In genomic region chr12:98417303-98417702, GRCh38 we compare ENCODE assay signal across 1 cellular context.
TF ChIP-seq lines count a peak whose summit lies in the region.

No MANE protein-coding gene starts in this region.

TF ChIP-seq in IMR-90, 13 proteins besides CTCF, POLR2A, EP300 and RAD21 (continued from another document):
- TF ChIP-seq, protein P1, sequence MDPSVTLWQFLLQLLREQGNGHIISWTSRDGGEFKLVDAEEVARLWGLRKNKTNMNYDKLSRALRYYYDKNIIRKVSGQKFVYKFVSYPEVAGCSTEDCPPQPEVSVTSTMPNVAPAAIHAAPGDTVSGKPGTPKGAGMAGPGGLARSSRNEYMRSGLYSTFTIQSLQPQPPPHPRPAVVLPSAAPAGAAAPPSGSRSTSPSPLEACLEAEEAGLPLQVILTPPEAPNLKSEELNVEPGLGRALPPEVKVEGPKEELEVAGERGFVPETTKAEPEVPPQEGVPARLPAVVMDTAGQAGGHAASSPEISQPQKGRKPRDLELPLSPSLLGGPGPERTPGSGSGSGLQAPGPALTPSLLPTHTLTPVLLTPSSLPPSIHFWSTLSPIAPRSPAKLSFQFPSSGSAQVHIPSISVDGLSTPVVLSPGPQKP (IDR thresholded peaks at IDR 0.05; ENCODE audit: borderline replicate concordance, low read depth, low read length), result no peak
- TF ChIP-seq SMC3 (IDR thresholded peaks at IDR 0.05; ENCODE audit: low read depth, low read length) (no peak), MAFK (IDR thresholded peaks at IDR 0.05; ENCODE audit: low read depth, low read length) (no peak), NFE2L2 (IDR thresholded peaks at IDR 0.05; ENCODE audit: low read depth, low read length) (no peak), MAZ (IDR thresholded peaks at IDR 0.05; ENCODE audit: borderline replicate concordance, low read depth, low read length) (no peak)
- TF ChIP-seq, protein P2, sequence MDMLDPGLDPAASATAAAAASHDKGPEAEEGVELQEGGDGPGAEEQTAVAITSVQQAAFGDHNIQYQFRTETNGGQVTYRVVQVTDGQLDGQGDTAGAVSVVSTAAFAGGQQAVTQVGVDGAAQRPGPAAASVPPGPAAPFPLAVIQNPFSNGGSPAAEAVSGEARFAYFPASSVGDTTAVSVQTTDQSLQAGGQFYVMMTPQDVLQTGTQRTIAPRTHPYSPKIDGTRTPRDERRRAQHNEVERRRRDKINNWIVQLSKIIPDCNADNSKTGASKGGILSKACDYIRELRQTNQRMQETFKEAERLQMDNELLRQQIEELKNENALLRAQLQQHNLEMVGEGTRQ (IDR thresholded peaks at IDR 0.05; ENCODE audit: low read depth, low read length), result no peak
TF ChIP-seq in IMR-90: peak in this region for 0.
